Comparison of ENCODE assay signal across 2 cellular contexts in genomic region chr10:19488592-19489280, GRCh38.
TF ChIP-seq lines count a peak whose summit lies in the region.

No MANE protein-coding gene starts in this region.

TF ChIP-seq in H1, 55 proteins besides CTCF, POLR2A, EP300 and RAD21 (continued from another document):
- TF ChIP-seq, protein P1, sequence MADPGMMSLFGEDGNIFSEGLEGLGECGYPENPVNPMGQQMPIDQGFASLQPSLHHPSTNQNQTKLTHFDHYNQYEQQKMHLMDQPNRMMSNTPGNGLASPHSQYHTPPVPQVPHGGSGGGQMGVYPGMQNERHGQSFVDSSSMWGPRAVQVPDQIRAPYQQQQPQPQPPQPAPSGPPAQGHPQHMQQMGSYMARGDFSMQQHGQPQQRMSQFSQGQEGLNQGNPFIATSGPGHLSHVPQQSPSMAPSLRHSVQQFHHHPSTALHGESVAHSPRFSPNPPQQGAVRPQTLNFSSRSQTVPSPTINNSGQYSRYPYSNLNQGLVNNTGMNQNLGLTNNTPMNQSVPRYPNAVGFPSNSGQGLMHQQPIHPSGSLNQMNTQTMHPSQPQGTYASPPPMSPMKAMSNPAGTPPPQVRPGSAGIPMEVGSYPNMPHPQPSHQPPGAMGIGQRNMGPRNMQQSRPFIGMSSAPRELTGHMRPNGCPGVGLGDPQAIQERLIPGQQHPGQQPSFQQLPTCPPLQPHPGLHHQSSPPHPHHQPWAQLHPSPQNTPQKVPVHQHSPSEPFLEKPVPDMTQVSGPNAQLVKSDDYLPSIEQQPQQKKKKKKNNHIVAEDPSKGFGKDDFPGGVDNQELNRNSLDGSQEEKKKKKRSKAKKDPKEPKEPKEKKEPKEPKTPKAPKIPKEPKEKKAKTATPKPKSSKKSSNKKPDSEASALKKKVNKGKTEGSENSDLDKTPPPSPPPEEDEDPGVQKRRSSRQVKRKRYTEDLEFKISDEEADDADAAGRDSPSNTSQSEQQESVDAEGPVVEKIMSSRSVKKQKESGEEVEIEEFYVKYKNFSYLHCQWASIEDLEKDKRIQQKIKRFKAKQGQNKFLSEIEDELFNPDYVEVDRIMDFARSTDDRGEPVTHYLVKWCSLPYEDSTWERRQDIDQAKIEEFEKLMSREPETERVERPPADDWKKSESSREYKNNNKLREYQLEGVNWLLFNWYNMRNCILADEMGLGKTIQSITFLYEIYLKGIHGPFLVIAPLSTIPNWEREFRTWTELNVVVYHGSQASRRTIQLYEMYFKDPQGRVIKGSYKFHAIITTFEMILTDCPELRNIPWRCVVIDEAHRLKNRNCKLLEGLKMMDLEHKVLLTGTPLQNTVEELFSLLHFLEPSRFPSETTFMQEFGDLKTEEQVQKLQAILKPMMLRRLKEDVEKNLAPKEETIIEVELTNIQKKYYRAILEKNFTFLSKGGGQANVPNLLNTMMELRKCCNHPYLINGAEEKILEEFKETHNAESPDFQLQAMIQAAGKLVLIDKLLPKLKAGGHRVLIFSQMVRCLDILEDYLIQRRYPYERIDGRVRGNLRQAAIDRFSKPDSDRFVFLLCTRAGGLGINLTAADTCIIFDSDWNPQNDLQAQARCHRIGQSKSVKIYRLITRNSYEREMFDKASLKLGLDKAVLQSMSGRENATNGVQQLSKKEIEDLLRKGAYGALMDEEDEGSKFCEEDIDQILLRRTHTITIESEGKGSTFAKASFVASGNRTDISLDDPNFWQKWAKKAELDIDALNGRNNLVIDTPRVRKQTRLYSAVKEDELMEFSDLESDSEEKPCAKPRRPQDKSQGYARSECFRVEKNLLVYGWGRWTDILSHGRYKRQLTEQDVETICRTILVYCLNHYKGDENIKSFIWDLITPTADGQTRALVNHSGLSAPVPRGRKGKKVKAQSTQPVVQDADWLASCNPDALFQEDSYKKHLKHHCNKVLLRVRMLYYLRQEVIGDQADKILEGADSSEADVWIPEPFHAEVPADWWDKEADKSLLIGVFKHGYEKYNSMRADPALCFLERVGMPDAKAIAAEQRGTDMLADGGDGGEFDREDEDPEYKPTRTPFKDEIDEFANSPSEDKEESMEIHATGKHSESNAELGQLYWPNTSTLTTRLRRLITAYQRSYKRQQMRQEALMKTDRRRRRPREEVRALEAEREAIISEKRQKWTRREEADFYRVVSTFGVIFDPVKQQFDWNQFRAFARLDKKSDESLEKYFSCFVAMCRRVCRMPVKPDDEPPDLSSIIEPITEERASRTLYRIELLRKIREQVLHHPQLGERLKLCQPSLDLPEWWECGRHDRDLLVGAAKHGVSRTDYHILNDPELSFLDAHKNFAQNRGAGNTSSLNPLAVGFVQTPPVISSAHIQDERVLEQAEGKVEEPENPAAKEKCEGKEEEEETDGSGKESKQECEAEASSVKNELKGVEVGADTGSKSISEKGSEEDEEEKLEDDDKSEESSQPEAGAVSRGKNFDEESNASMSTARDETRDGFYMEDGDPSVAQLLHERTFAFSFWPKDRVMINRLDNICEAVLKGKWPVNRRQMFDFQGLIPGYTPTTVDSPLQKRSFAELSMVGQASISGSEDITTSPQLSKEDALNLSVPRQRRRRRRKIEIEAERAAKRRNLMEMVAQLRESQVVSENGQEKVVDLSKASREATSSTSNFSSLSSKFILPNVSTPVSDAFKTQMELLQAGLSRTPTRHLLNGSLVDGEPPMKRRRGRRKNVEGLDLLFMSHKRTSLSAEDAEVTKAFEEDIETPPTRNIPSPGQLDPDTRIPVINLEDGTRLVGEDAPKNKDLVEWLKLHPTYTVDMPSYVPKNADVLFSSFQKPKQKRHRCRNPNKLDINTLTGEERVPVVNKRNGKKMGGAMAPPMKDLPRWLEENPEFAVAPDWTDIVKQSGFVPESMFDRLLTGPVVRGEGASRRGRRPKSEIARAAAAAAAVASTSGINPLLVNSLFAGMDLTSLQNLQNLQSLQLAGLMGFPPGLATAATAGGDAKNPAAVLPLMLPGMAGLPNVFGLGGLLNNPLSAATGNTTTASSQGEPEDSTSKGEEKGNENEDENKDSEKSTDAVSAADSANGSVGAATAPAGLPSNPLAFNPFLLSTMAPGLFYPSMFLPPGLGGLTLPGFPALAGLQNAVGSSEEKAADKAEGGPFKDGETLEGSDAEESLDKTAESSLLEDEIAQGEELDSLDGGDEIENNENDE (IDR thresholded peaks at IDR 0.05; ENCODE audit: insufficient replicate concordance, low read length) = no peak
- TF ChIP-seq ASH2L (IDR thresholded peaks at IDR 0.05; ENCODE audit: low read length) (peak; percentile 78), CTBP2 (IDR thresholded peaks at IDR 0.05; ENCODE audit: borderline replicate concordance, insufficient read depth, insufficient read length, low read length) (no peak), KDM4A (IDR thresholded peaks at IDR 0.05; ENCODE audit: low read depth, low read length, severe bottlenecking) (no peak), TCF12 (IDR thresholded peaks at IDR 0.05; ENCODE audit: low read depth, low read length) (no peak), MAFK (IDR thresholded peaks at IDR 0.05; ENCODE audit: low read depth, low read length) (no peak), SP2 (IDR thresholded peaks at IDR 0.05; ENCODE audit: low read length) (no peak), SP1 (IDR thresholded peaks at IDR 0.05; ENCODE audit: low read depth, low read length) (no peak), EGR1 (IDR thresholded peaks at IDR 0.05; ENCODE audit: borderline replicate concordance, low read depth, low read length) (peak; percentile 94), CHD1 (IDR thresholded peaks at IDR 0.05; ENCODE audit: low read depth, low read length) (no peak), TAF7 (optimal IDR thresholded peaks at IDR 0.05; ENCODE audit: borderline replicate concordance, low read depth, low read length) (peak; percentile 79), MAX (IDR thresholded peaks at IDR 0.05) (peak; percentile 92), NRF1 (IDR thresholded peaks at IDR 0.05; ENCODE audit: low read depth, low read length) (peak; percentile 27; the same call in 1 of the 2 replicates), JUN (IDR thresholded peaks at IDR 0.05; ENCODE audit: low read depth, low read length) (no peak), NANOG (IDR thresholded peaks at IDR 0.05; ENCODE audit: insufficient read depth, low read depth, low read length, poor library complexity, severe bottlenecking) (no peak), SIX5 (IDR thresholded peaks at IDR 0.05; ENCODE audit: low read depth, low read length) (no peak)

TF ChIP-seq in HepG2, 621 proteins besides CTCF, POLR2A, EP300 and RAD21 (continued from another document and continues in another):
- TF ChIP-seq AKNA (CRISPR knock-in tag; IDR thresholded peaks at IDR 0.05; ENCODE audit: borderline replicate concordance) (no peak), RELA (CRISPR knock-in tag; IDR thresholded peaks at IDR 0.05) (no peak), ZNF143 (CRISPR knock-in tag; IDR thresholded peaks at IDR 0.05) (no peak), ZNF30 (CRISPR knock-in tag; IDR thresholded peaks at IDR 0.05) (no peak), ZNF225 (CRISPR knock-in tag; IDR thresholded peaks at IDR 0.05) (no peak), AGO2 (optimal IDR thresholded peaks at IDR 0.05; ENCODE audit: low read depth, low read length) (no peak)
- TF ChIP-seq, protein P2, sequence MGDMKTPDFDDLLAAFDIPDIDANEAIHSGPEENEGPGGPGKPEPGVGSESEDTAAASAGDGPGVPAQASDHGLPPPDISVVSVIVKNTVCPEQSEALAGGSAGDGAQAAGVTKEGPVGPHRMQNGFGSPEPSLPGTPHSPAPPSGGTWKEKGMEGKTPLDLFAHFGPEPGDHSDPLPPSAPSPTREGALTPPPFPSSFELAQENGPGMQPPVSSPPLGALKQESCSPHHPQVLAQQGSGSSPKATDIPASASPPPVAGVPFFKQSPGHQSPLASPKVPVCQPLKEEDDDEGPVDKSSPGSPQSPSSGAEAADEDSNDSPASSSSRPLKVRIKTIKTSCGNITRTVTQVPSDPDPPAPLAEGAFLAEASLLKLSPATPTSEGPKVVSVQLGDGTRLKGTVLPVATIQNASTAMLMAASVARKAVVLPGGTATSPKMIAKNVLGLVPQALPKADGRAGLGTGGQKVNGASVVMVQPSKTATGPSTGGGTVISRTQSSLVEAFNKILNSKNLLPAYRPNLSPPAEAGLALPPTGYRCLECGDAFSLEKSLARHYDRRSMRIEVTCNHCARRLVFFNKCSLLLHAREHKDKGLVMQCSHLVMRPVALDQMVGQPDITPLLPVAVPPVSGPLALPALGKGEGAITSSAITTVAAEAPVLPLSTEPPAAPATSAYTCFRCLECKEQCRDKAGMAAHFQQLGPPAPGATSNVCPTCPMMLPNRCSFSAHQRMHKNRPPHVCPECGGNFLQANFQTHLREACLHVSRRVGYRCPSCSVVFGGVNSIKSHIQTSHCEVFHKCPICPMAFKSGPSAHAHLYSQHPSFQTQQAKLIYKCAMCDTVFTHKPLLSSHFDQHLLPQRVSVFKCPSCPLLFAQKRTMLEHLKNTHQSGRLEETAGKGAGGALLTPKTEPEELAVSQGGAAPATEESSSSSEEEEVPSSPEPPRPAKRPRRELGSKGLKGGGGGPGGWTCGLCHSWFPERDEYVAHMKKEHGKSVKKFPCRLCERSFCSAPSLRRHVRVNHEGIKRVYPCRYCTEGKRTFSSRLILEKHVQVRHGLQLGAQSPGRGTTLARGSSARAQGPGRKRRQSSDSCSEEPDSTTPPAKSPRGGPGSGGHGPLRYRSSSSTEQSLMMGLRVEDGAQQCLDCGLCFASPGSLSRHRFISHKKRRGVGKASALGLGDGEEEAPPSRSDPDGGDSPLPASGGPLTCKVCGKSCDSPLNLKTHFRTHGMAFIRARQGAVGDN (CRISPR knock-in tag; IDR thresholded peaks at IDR 0.05) = peak; percentile 40
- TF ChIP-seq, protein P3, sequence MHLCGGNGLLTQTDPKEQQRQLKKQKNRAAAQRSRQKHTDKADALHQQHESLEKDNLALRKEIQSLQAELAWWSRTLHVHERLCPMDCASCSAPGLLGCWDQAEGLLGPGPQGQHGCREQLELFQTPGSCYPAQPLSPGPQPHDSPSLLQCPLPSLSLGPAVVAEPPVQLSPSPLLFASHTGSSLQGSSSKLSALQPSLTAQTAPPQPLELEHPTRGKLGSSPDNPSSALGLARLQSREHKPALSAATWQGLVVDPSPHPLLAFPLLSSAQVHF (CRISPR knock-in tag; IDR thresholded peaks at IDR 0.05) = no peak
- TF ChIP-seq, protein P4, sequence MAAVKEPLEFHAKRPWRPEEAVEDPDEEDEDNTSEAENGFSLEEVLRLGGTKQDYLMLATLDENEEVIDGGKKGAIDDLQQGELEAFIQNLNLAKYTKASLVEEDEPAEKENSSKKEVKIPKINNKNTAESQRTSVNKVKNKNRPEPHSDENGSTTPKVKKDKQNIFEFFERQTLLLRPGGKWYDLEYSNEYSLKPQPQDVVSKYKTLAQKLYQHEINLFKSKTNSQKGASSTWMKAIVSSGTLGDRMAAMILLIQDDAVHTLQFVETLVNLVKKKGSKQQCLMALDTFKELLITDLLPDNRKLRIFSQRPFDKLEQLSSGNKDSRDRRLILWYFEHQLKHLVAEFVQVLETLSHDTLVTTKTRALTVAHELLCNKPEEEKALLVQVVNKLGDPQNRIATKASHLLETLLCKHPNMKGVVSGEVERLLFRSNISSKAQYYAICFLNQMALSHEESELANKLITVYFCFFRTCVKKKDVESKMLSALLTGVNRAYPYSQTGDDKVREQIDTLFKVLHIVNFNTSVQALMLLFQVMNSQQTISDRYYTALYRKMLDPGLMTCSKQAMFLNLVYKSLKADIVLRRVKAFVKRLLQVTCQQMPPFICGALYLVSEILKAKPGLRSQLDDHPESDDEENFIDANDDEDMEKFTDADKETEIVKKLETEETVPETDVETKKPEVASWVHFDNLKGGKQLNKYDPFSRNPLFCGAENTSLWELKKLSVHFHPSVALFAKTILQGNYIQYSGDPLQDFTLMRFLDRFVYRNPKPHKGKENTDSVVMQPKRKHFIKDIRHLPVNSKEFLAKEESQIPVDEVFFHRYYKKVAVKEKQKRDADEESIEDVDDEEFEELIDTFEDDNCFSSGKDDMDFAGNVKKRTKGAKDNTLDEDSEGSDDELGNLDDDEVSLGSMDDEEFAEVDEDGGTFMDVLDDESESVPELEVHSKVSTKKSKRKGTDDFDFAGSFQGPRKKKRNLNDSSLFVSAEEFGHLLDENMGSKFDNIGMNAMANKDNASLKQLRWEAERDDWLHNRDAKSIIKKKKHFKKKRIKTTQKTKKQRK (IDR thresholded peaks at IDR 0.05; ENCODE audit: low read length) = no peak
- TF ChIP-seq, protein P5, sequence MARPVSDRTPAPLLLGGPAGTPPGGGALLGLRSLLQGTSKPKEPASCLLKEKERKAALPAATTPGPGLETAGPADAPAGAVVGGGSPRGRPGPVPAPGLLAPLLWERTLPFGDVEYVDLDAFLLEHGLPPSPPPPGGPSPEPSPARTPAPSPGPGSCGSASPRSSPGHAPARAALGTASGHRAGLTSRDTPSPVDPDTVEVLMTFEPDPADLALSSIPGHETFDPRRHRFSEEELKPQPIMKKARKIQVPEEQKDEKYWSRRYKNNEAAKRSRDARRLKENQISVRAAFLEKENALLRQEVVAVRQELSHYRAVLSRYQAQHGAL (CRISPR knock-in tag; IDR thresholded peaks at IDR 0.05; ENCODE audit: not compliant biosample characterization) = no peak
